Comparison of ENCODE assay signal across 8 cellular contexts in genomic region chr2:175167076-175167791, GRCh38. TPM values are rescaled to one million over a fixed set of nuclear protein-coding genes. Genes with fewer than 3 reads are reported as not detected.
A peak's percentile ranks its signal among the peaks of the same experiment; 100 is the strongest.
DNase-seq lines count a peak whose midpoint lies in the region; ATAC-seq and TF ChIP-seq lines count a peak whose summit lies in the region.

No MANE protein-coding gene starts in this region.

- TF ChIP-seq CTCF in DND-41 (IDR thresholded peaks at IDR 0.05; ENCODE audit: borderline replicate concordance, extremely low read depth, low read length, poor library complexity, severe bottlenecking) (no peak), Loucy (conservative IDR thresholded peaks at IDR 0.05; ENCODE audit: low read length) (no peak), activated B cell treated with CpG ODN at 0.5 μM for 24 hours (IDR thresholded peaks at IDR 0.05) (no peak), neural progenitor cell (IDR thresholded peaks at IDR 0.05) (no peak)

- intact Hi-C loops in activated B cell treated with CpG ODN at 0.5 μM for 24 hours (cut with micrococcal nuclease): loop anchor here (5.0 to 10.0 kb wide), 4 partner anchors 415 to 1200 kb away; partner anchors contain the start of genes LNPK and SP3

- no peak for DNase-seq in DND-41
- no peak for DNase-seq in activated B cell treated with CpG ODN at 0.5 μM for 24 hours
- DNase-seq in fibroblast of peridontal ligament (ENCODE audit: extremely low read depth): peak; percentile 35
- DNase-seq in neural progenitor cell (ENCODE audit: low spot score): no peak
- DNase-seq in mesenteric fat pad (ENCODE audit: low spot score): no peak

- H3K4me1 ChIP-seq in DND-41 (ENCODE audit: insufficient read depth, low read length): peaks cover 52% of the 10 kb centered on the region
- H3K4me1 ChIP-seq in Loucy (ENCODE audit: insufficient read depth, low read length, poor library complexity, severe bottlenecking): peaks cover 27% of the 10 kb centered on the region
- H3K4me1 ChIP-seq in neural progenitor cell: peaks cover 14% of the 10 kb centered on the region

- POLR2A ChIA-PET in activated B cell treated with CpG ODN at 0.5 μM for 24 hours (lab: Charles Lee): interaction anchor here (1.1 kb wide), 1 partner anchor 14 kb away, joined by 3 read pairs; the partner anchor contains the start of gene ATP5MC3

- H3K27me3 Mint-ChIP-seq in activated B cell treated with CpG ODN at 0.5 μM for 24 hours (no peaks in the 10 kb centered on the region), neural progenitor cell (ENCODE audit: insufficient read depth, low read depth) (peaks cover 7% of the 10 kb centered on the region)

- H3K79me2 ChIP-seq in DND-41 (ENCODE audit: insufficient read depth, low read length) (peaks cover 65% of the 10 kb centered on the region), Loucy (ENCODE audit: insufficient read depth, low read length) (peaks cover 63% of the 10 kb centered on the region), neural progenitor cell (ENCODE audit: low read depth) (peaks cover 72% of the 10 kb centered on the region)

- H3K27ac Mint-ChIP-seq in activated B cell treated with CpG ODN at 0.5 μM for 24 hours (peak overlapping the region; percentile 99), neural progenitor cell (peak overlapping the region; percentile 100)

- H3K4me3 ChIP-seq in DND-41 (ENCODE audit: low read depth in 1 of 2, low read length in 2 of 2): peak overlapping the region; percentile 64 to 81
- peak overlapping the region; percentile 94 for H3K4me3 ChIP-seq in Loucy (ENCODE audit: low read length, poor library complexity, severe bottlenecking)
- H3K4me3 ChIP-seq in neural progenitor cell: peak overlapping the region; percentile 83

- peak overlapping the region; percentile 97 for H3K27ac ChIP-seq in DND-41 (ENCODE audit: low read length)
- H3K27ac ChIP-seq in neural progenitor cell: peak overlapping the region; percentile 90

- H3K4me2 ChIP-seq in DND-41 (ENCODE audit: insufficient read depth, low read length) (peak overlapping the region; percentile 72), Loucy (ENCODE audit: low read depth, low read length, poor library complexity, severe bottlenecking) (peak overlapping the region; percentile 93), neural progenitor cell (peak overlapping the region; percentile 89)

- peaks cover 31% of the 10 kb centered on the region; the same call in 1 of the 2 replicates for H4K20me1 ChIP-seq in DND-41 (ENCODE audit: insufficient read depth, low read length)
- H4K20me1 ChIP-seq in Loucy (ENCODE audit: insufficient read depth, low read length, poor library complexity, severe bottlenecking): peaks cover 49% of the 10 kb centered on the region
- peaks cover 12% of the 10 kb centered on the region for H4K20me1 ChIP-seq in neural progenitor cell (ENCODE audit: low read depth)

- H3K9ac ChIP-seq in DND-41 (ENCODE audit: low read depth, low read length) (peak overlapping the region; percentile 78), Loucy (ENCODE audit: low read depth, low read length, poor library complexity, severe bottlenecking) (peak overlapping the region; percentile 95), neural progenitor cell (peak overlapping the region; percentile 93)

- H3K9me3 Mint-ChIP-seq in activated B cell treated with CpG ODN at 0.5 μM for 24 hours (no peaks in the 10 kb centered on the region), neural progenitor cell (peaks cover 7% of the 10 kb centered on the region)

- CTCF ChIA-PET in activated B cell treated with CpG ODN at 0.5 μM for 24 hours (lab: Charles Lee): no interaction called here

- H3K9me3 ChIP-seq in DND-41 (ENCODE audit: insufficient read depth, low read length, severe bottlenecking) (no peaks in the 10 kb centered on the region), Loucy (ENCODE audit: insufficient read depth, low read depth, low read length) (no peaks in the 10 kb centered on the region), neural progenitor cell (ENCODE audit: low read depth) (no peaks in the 10 kb centered on the region)

- peak; percentile 7 for ATAC-seq in DND-41 (ENCODE audit: insufficient read depth, low read depth)
- peak; percentile 1 for ATAC-seq in GM21515 (IDR thresholded peaks at IDR 0.05; ENCODE audit: unreplicated experiment)
- no peak for ATAC-seq in activated B cell treated with CpG ODN at 0.5 μM for 24 hours (ENCODE audit: low read depth)
- ATAC-seq in HG02981 (IDR thresholded peaks at IDR 0.05; ENCODE audit: unreplicated experiment): no peak

- H3K27me3 ChIP-seq in DND-41 (ENCODE audit: insufficient read depth, low read length, poor library complexity): no peaks in the 10 kb centered on the region
- no peaks in the 10 kb centered on the region for H3K27me3 ChIP-seq in Loucy (ENCODE audit: insufficient read depth, low read length, poor library complexity, severe bottlenecking)
- no peaks in the 10 kb centered on the region for H3K27me3 ChIP-seq in neural progenitor cell

- H3F3A ChIP-seq in Loucy (ENCODE audit: low read depth) (no peaks in the 10 kb centered on the region), neural progenitor cell (ENCODE audit: low read depth) (peaks cover 13% of the 10 kb centered on the region)

- peaks cover 44% of the 10 kb centered on the region for H3K4me1 Mint-ChIP-seq in activated B cell treated with CpG ODN at 0.5 μM for 24 hours
- H3K4me1 Mint-ChIP-seq in neural progenitor cell: peaks cover 11% of the 10 kb centered on the region

- H3K36me3 Mint-ChIP-seq in activated B cell treated with CpG ODN at 0.5 μM for 24 hours (ENCODE audit: low read depth): peaks cover 17% of the 10 kb centered on the region
- peaks cover 15% of the 10 kb centered on the region for H3K36me3 Mint-ChIP-seq in neural progenitor cell

- H3K9me2 ChIP-seq in Loucy (replicated peaks; ENCODE audit: low read depth, low read length): no peaks in the 10 kb centered on the region

- peaks cover under 1% of the 10 kb centered on the region; the same call in 1 of the 2 replicates for H3K36me3 ChIP-seq in DND-41 (ENCODE audit: insufficient read depth, low read length)
- no peaks in the 10 kb centered on the region for H3K36me3 ChIP-seq in Loucy (ENCODE audit: insufficient read depth, low read length)
- no peaks in the 10 kb centered on the region for H3K36me3 ChIP-seq in neural progenitor cell

- H2AFZ ChIP-seq in DND-41 (ENCODE audit: low read depth, low read length): peak overlapping the region; percentile 91
- H2AFZ ChIP-seq in Loucy (ENCODE audit: low read length): peak overlapping the region; percentile 97
- H2AFZ ChIP-seq in neural progenitor cell (replicated peaks): peak overlapping the region; percentile 66

- H3K4me3 Mint-ChIP-seq in activated B cell treated with CpG ODN at 0.5 μM for 24 hours (peak overlapping the region; percentile 100), neural progenitor cell (peak overlapping the region; percentile 100)

RNA-seq across cellular contexts. Expression of gene ATF2, which starts 0.8 kb away (rescaled TPM):
- total RNA-seq in activated B cell treated with CpG ODN at 0.5 μM for 24 hours (49.0 and 59.9 TPM in 2 replicates), neural progenitor cell (ENCODE audit: low replicate concordance) (89.8 and 133 TPM in 2 replicates), mesenteric fat pad (51.5 TPM)

RNA-seq across cellular contexts. Expression of gene ATP5MC3, which starts 14.3 kb away (rescaled TPM):
- total RNA-seq in activated B cell treated with CpG ODN at 0.5 μM for 24 hours (147 and 163 TPM in 2 replicates), neural progenitor cell (ENCODE audit: low replicate concordance) (184 and 213 TPM in 2 replicates), mesenteric fat pad (269 TPM)

Comparison
In these comparisons a context has a peak if more than half of its experiments do, and no peak if none do; other contexts are left out.
1. ATAC-seq: peak in DND-41 (single experiment) and GM21515 (single experiment); none in activated B cell treated with CpG ODN at 0.5 μM for 24 hours (single experiment) and HG02981 (single experiment).
2. Peak in every context shown above with its lines, with median percentiles within 50 percentile points of each other: H2AFZ ChIP-seq, H3K4me2 ChIP-seq, H3K4me3 ChIP-seq and H3K9ac ChIP-seq.